ENCODE assay signal across 1 cellular context in genomic region chr3:72903004-72903403, GRCh38.
TF ChIP-seq lines count a peak whose summit lies in the region.

No MANE protein-coding gene starts in this region.

TF ChIP-seq in HepG2, 621 proteins besides CTCF, POLR2A, EP300 and RAD21 (continued from another document and continues in another):
- TF ChIP-seq PITX1 (CRISPR knock-in tag; IDR thresholded peaks at IDR 0.05): peak; percentile 22; the same call in 1 of the 2 replicates
- TF ChIP-seq GABPA (IDR thresholded peaks at IDR 0.05; ENCODE audit: low read depth, low read length): no peak
- TF ChIP-seq GABPA (CRISPR knock-in tag; IDR thresholded peaks at IDR 0.05; ENCODE audit: low read depth): no peak
- no peak for TF ChIP-seq KLF9 (CRISPR knock-in tag; IDR thresholded peaks at IDR 0.05; ENCODE audit: low read depth)
- TF ChIP-seq FOXA3 (CRISPR knock-in tag; IDR thresholded peaks at IDR 0.05): peak; percentile 90
- TF ChIP-seq HHEX (CRISPR knock-in tag; IDR thresholded peaks at IDR 0.05): no peak
- no peak for TF ChIP-seq TEAD2 (CRISPR knock-in tag; IDR thresholded peaks at IDR 0.05)
- TF ChIP-seq ETV5 (CRISPR knock-in tag; IDR thresholded peaks at IDR 0.05; ENCODE audit: borderline replicate concordance): peak; percentile 38; the same call in 1 of the 2 replicates
- TF ChIP-seq JUN (CRISPR knock-in tag; IDR thresholded peaks at IDR 0.05): peak; percentile 68; the same call in 1 of the 2 replicates
- no peak for TF ChIP-seq FOXA1 (IDR thresholded peaks at IDR 0.05)
- TF ChIP-seq FOXA1 (CRISPR knock-in tag; IDR thresholded peaks at IDR 0.05): peak; percentile 63
- no peak for TF ChIP-seq ZNF264 (CRISPR knock-in tag; IDR thresholded peaks at IDR 0.05)
- TF ChIP-seq ZNF138 (CRISPR knock-in tag; IDR thresholded peaks at IDR 0.05; ENCODE audit: low read depth): no peak
- TF ChIP-seq, protein P1, sequence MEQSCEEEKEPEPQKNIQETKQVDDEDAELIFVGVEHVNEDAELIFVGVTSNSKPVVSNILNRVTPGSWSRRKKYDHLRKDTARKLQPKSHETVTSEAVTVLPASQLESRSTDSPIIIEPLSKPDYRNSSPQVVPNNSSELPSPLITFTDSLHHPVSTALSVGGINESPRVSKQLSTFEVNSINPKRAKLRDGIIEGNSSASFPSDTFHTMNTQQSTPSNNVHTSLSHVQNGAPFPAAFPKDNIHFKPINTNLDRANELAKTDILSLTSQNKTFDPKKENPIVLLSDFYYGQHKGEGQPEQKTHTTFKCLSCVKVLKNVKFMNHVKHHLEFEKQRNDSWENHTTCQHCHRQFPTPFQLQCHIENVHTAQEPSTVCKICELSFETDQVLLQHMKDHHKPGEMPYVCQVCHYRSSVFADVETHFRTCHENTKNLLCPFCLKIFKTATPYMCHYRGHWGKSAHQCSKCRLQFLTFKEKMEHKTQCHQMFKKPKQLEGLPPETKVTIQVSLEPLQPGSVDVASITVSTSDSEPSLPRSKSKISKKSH (CRISPR knock-in tag; IDR thresholded peaks at IDR 0.05; ENCODE audit: borderline replicate concordance): no peak
- no peak for TF ChIP-seq IRX3 (CRISPR knock-in tag; IDR thresholded peaks at IDR 0.05; ENCODE audit: borderline replicate concordance, low read depth)
- TF ChIP-seq, protein P2, sequence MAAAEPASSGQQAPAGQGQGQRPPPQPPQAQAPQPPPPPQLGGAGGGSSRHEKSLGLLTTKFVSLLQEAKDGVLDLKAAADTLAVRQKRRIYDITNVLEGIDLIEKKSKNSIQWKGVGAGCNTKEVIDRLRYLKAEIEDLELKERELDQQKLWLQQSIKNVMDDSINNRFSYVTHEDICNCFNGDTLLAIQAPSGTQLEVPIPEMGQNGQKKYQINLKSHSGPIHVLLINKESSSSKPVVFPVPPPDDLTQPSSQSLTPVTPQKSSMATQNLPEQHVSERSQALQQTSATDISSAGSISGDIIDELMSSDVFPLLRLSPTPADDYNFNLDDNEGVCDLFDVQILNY (CRISPR knock-in tag; conservative IDR thresholded peaks at IDR 0.05): no peak
- TF ChIP-seq ZFP1 (CRISPR knock-in tag; IDR thresholded peaks at IDR 0.05): no peak
- no peak for TF ChIP-seq NR3C1 (CRISPR knock-in tag; IDR thresholded peaks at IDR 0.05)
- TF ChIP-seq SRSF1 (optimal IDR thresholded peaks at IDR 0.05; ENCODE audit: low read depth, low read length): no peak
- no peak for TF ChIP-seq HNRNPL (IDR thresholded peaks at IDR 0.05; ENCODE audit: low read depth, low read length)
- TF ChIP-seq ZNF451 (CRISPR knock-in tag; IDR thresholded peaks at IDR 0.05): no peak
- TF ChIP-seq SMC3 (IDR thresholded peaks at IDR 0.05; ENCODE audit: low read length): peak; percentile 35; the same call in 1 of the 2 replicates
- no peak for TF ChIP-seq NFYB (CRISPR knock-in tag; IDR thresholded peaks at IDR 0.05)
- TF ChIP-seq ZNF367 (CRISPR knock-in tag; IDR thresholded peaks at IDR 0.05; ENCODE audit: borderline replicate concordance): no peak
- no peak for TF ChIP-seq CBX5 (CRISPR knock-in tag; IDR thresholded peaks at IDR 0.05; ENCODE audit: borderline replicate concordance)
- TF ChIP-seq, protein P3, sequence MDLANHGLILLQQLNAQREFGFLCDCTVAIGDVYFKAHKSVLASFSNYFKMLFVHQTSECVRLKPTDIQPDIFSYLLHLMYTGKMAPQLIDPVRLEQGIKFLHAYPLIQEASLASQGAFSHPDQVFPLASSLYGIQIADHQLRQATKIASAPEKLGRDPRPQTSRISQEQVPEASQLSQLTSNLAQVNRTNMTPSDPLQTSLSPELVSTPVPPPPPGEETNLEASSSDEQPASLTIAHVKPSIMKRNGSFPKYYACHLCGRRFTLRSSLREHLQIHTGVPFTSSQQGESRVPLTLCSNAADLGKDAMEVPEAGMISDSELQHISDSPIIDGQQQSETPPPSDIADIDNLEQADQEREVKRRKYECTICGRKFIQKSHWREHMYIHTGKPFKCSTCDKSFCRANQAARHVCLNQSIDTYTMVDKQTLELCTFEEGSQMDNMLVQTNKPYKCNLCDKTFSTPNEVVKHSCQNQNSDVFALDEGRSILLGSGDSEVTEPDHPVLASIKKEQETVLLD (CRISPR knock-in tag; IDR thresholded peaks at IDR 0.05; ENCODE audit: low read depth): no peak
- no peak for TF ChIP-seq TFE3 (CRISPR knock-in tag; IDR thresholded peaks at IDR 0.05)
- no peak for TF ChIP-seq RFX3 (CRISPR knock-in tag; IDR thresholded peaks at IDR 0.05)
- TF ChIP-seq NPAS2 (CRISPR knock-in tag; IDR thresholded peaks at IDR 0.05; ENCODE audit: borderline replicate concordance): no peak
- no peak for TF ChIP-seq CHCHD3 (CRISPR knock-in tag; IDR thresholded peaks at IDR 0.05)
- no peak for TF ChIP-seq SNAI1 (CRISPR knock-in tag; IDR thresholded peaks at IDR 0.05; ENCODE audit: borderline replicate concordance)
- 0 out of 2 replicates have a peak, but pooled peaks have one; percentile 39 for TF ChIP-seq HMGXB3 (CRISPR knock-in tag; IDR thresholded peaks at IDR 0.05; ENCODE audit: borderline replicate concordance)
- TF ChIP-seq FOXO1 (CRISPR knock-in tag; IDR thresholded peaks at IDR 0.05): peak; percentile 56; the same call in 1 of the 2 replicates
- no peak for TF ChIP-seq ZNF296 (CRISPR knock-in tag; conservative IDR thresholded peaks at IDR 0.05)
- TF ChIP-seq, protein P4, sequence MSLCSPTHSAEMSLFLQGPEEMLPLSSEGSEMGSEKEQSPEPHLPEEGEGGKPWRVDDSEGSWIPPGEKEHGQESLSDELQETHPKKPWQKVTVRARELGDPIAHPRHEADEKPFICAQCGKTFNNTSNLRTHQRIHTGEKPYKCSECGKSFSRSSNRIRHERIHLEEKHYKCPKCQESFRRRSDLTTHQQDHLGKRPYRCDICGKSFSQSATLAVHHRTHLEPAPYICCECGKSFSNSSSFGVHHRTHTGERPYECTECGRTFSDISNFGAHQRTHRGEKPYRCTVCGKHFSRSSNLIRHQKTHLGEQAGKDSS (CRISPR knock-in tag; IDR thresholded peaks at IDR 0.05; ENCODE audit: borderline replicate concordance, low read depth): no peak
- no peak for TF ChIP-seq NFATC3 (CRISPR knock-in tag; IDR thresholded peaks at IDR 0.05)
- TF ChIP-seq ZNF24 (IDR thresholded peaks at IDR 0.05): 0 out of 2 replicates have a peak, but pooled peaks have one; percentile 54
- TF ChIP-seq ZNF780A (CRISPR knock-in tag; IDR thresholded peaks at IDR 0.05): no peak
- TF ChIP-seq ZBTB21 (CRISPR knock-in tag; IDR thresholded peaks at IDR 0.05): no peak
- TF ChIP-seq MZF1 (CRISPR knock-in tag; IDR thresholded peaks at IDR 0.05; ENCODE audit: borderline replicate concordance): no peak
- TF ChIP-seq HOXA3 (CRISPR knock-in tag; IDR thresholded peaks at IDR 0.05): no peak
- no peak for TF ChIP-seq MYC (CRISPR knock-in tag; IDR thresholded peaks at IDR 0.05; ENCODE audit: borderline replicate concordance)
- no peak for TF ChIP-seq ZNF746 (CRISPR knock-in tag; IDR thresholded peaks at IDR 0.05)
- TF ChIP-seq ZBTB42 (CRISPR knock-in tag; IDR thresholded peaks at IDR 0.05): no peak
- TF ChIP-seq, protein P5, sequence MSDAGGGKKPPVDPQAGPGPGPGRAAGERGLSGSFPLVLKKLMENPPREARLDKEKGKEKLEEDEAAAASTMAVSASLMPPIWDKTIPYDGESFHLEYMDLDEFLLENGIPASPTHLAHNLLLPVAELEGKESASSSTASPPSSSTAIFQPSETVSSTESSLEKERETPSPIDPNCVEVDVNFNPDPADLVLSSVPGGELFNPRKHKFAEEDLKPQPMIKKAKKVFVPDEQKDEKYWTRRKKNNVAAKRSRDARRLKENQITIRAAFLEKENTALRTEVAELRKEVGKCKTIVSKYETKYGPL (CRISPR knock-in tag; IDR thresholded peaks at IDR 0.05): peak; percentile 93
- no peak for TF ChIP-seq ZSCAN21 (CRISPR knock-in tag; IDR thresholded peaks at IDR 0.05; ENCODE audit: borderline replicate concordance)
- TF ChIP-seq ZNF33A (CRISPR knock-in tag; IDR thresholded peaks at IDR 0.05; ENCODE audit: borderline replicate concordance): no peak
- TF ChIP-seq ZNF879 (CRISPR knock-in tag; IDR thresholded peaks at IDR 0.05): no peak
- 0 out of 2 replicates have a peak, but pooled peaks have one; percentile 42 for TF ChIP-seq ZSCAN9 (CRISPR knock-in tag; IDR thresholded peaks at IDR 0.05; ENCODE audit: borderline replicate concordance)
- no peak for TF ChIP-seq ZNF143 (CRISPR knock-in tag; IDR thresholded peaks at IDR 0.05)
- no peak for TF ChIP-seq PPARG (CRISPR knock-in tag; conservative IDR thresholded peaks at IDR 0.05)
- TF ChIP-seq SMAD1 (CRISPR knock-in tag; IDR thresholded peaks at IDR 0.05; ENCODE audit: borderline replicate concordance, low read depth): no peak
- TF ChIP-seq TEAD3 (CRISPR knock-in tag; optimal IDR thresholded peaks at IDR 0.05; ENCODE audit: borderline replicate concordance): peak; percentile 97
- TF ChIP-seq YEATS4 (CRISPR knock-in tag; IDR thresholded peaks at IDR 0.05; ENCODE audit: borderline replicate concordance): no peak
- no peak for TF ChIP-seq MBNL3 (CRISPR knock-in tag; conservative IDR thresholded peaks at IDR 0.05)
- TF ChIP-seq MAZ (IDR thresholded peaks at IDR 0.05; ENCODE audit: borderline replicate concordance, low read depth, low read length): no peak
- no peak for TF ChIP-seq MAZ (CRISPR knock-in tag; IDR thresholded peaks at IDR 0.05; ENCODE audit: low read depth)
- TF ChIP-seq TRIM22 (IDR thresholded peaks at IDR 0.05): no peak
- no peak for TF ChIP-seq PRMT3 (CRISPR knock-in tag; IDR thresholded peaks at IDR 0.05; ENCODE audit: borderline replicate concordance, low read depth)
- TF ChIP-seq ARNT2 (CRISPR knock-in tag; IDR thresholded peaks at IDR 0.05; ENCODE audit: low read depth): no peak
